In genomic region chr1:241927321-241927720, GRCh38 we compare ENCODE assay signal across 21 cellular contexts. TPM values are rescaled to one million over a fixed set of nuclear protein-coding genes. Genes with fewer than 3 reads are reported as not detected.
"Had no signal": no experiment of that assay in that cellular context is flagged by ENCODE, and none has a peak within 500 bp of the region (broad histone marks: within the 10 kb centered on the region; RNA-seq: fewer than 3 reads in every experiment).

No MANE protein-coding gene starts in this region.

- H3K9ac ChIP-seq: SK-N-SH had no signal

- H3K9me3 ChIP-seq: SK-N-SH had no signal

- DNase-seq: Karpas-422, KG1, MM.1S, NCI-H1105, NCI-H1417, NCI-H1436 treated with DMSO at 0.1 percent for 48 hours, NCI-H1694, NCI-H187 treated with DMSO at 0.1 percent for 48 hours, NCI-H2029 treated with DMSO at 0.1 percent for 48 hours, NCI-H2171 treated with DMSO at 0.1 percent for 48 hours, NCI-H345, NCI-H446 treated with DMSO at 0.1 percent for 48 hours, NCI-H510A treated with DMSO at 0.1 percent for 48 hours, NCI-H526 treated with DMSO at 0.1 percent for 48 hours, NCI-H774, Right ventricle myocardium superior, RPMI8226, SK-N-SH, SW 1271 had no signal

- H3K4me2 ChIP-seq: SK-N-SH had no signal

- H3K27ac ChIP-seq: HL-60 had no signal

RNA-seq across cellular contexts. Expression of gene BECN2, which starts 30.2 kb away (rescaled TPM):
- total RNA-seq: Right ventricle myocardium superior, SK-MEL-5 had no signal
- polyA plus RNA-seq: SK-N-SH had no signal
